14 cellular contexts compared by ENCODE assay signal in genomic region chr5:43711496-43711895, GRCh38.
A peak's percentile ranks its signal among the peaks of the same experiment; 100 is the strongest.
DNase-seq lines count a peak whose midpoint lies in the region; ATAC-seq and TF ChIP-seq lines count a peak whose summit lies in the region.
"Had no signal": no experiment of that assay in that cellular context is flagged by ENCODE, and none has a peak within 500 bp of the region (broad histone marks: within the 10 kb centered on the region; RNA-seq: fewer than 3 reads in every experiment).

No MANE protein-coding gene starts in this region.

- H3K9me3 ChIP-seq in mesenchymal stem cell (ENCODE audit: control insufficient read depth, low read length) = no peaks in the 10 kb centered on the region
- no peaks in the 10 kb centered on the region for H3K9me3 ChIP-seq in CD4-positive, alpha-beta memory T cell (ENCODE audit: control insufficient read depth in 1 of 2, low read length in 2 of 2)
- H3K9me3 ChIP-seq in sigmoid colon = no peaks in the 10 kb centered on the region
- H3K9me3 ChIP-seq: stomach had no signal

- H4K91ac ChIP-seq in mesenchymal stem cell (ENCODE audit: low read length) = no peak overlapping the region

- no peaks in the 10 kb centered on the region for H3K27me3 ChIP-seq in brain microvascular endothelial cell (replicated peaks)
- H3K27me3 ChIP-seq in mesenchymal stem cell (ENCODE audit: control insufficient read depth in 1 of 2, insufficient read depth in 1 of 2, low read length in 2 of 2) = no peaks in the 10 kb centered on the region
- H3K27me3 ChIP-seq in CD4-positive, alpha-beta memory T cell (ENCODE audit: insufficient read depth, low read length) = no peaks in the 10 kb centered on the region
- no peaks in the 10 kb centered on the region for H3K27me3 ChIP-seq in sigmoid colon
- H3K27me3 ChIP-seq: neural progenitor cell, stomach had no signal

- ATAC-seq in HG03196 (IDR thresholded peaks at IDR 0.05; ENCODE audit: unreplicated experiment) = no peak
- ATAC-seq: activated T-helper 17 cell treated with anti-CD3 and anti-CD28 coated beads, Interleukin-2, amount 50 U/mL, for 72 hours had no signal

- DNase-seq in Daoy (ENCODE audit: low read depth) = peak; percentile 6
- peak; percentile 53 for DNase-seq in LHCN-M2 (ENCODE audit: low read depth)
- DNase-seq in brain microvascular endothelial cell = peak; percentile 73
- DNase-seq in mesenchymal stem cell = peak; percentile 32
- no peak for DNase-seq in CD4-positive, alpha-beta memory T cell
- DNase-seq in sigmoid colon = no peak
- DNase-seq in NCI-H2081 treated with DMSO at 0.1 percent for 48 hours (lab: John Stamatoyannopoulos, UW) = no peak
- DNase-seq: anterior cingulate cortex; CD4-positive, CD25-positive, alpha-beta regulatory T cell; stomach had no signal

- no peak overlapping the region for H3K14ac ChIP-seq in mesenchymal stem cell (ENCODE audit: low read length in 2 of 2)

- H2AFZ ChIP-seq in mesenchymal stem cell (ENCODE audit: low read depth, low read length) = no peak overlapping the region
- H2AFZ ChIP-seq: neural progenitor cell had no signal

- H3K4me3 Mint-ChIP-seq in CD4-positive, alpha-beta memory T cell = no peak overlapping the region
- H3K4me3 Mint-ChIP-seq: activated T-helper 17 cell treated with anti-CD3 and anti-CD28 coated beads, Interleukin-2, amount 50 U/mL, for 72 hours; CD4-positive, CD25-positive, alpha-beta regulatory T cell; neural progenitor cell; T-helper 1 cell treated with Interleukin-12 subunit alpha and Interleukin-12 subunit beta and Interleukin-4 antibody, amounts not matched to agents 30 μg/mL and 1 μg/mL, for 36 hours had no signal

- H3K4me1 ChIP-seq in mesenchymal stem cell (ENCODE audit: control insufficient read depth, insufficient read depth, low read depth, low read length) (peaks cover 2% of the 10 kb centered on the region), sigmoid colon (no peaks in the 10 kb centered on the region)
- no peaks in the 10 kb centered on the region for H3K4me1 ChIP-seq in CD4-positive, alpha-beta memory T cell (ENCODE audit: insufficient read depth, low read length)
- H3K4me1 ChIP-seq: neural progenitor cell, stomach had no signal

- H2BK5ac ChIP-seq in mesenchymal stem cell (ENCODE audit: low read depth, low read length, poor library complexity, severe bottlenecking) = no peak overlapping the region

- no peak overlapping the region for H3K27ac Mint-ChIP-seq in CD4-positive, alpha-beta memory T cell
- H3K27ac Mint-ChIP-seq: activated T-helper 17 cell treated with anti-CD3 and anti-CD28 coated beads, Interleukin-2, amount 50 U/mL, for 72 hours; CD4-positive, CD25-positive, alpha-beta regulatory T cell; neural progenitor cell; T-helper 1 cell treated with Interleukin-12 subunit alpha and Interleukin-12 subunit beta and Interleukin-4 antibody, amounts not matched to agents 30 μg/mL and 1 μg/mL, for 36 hours had no signal

- H3K27ac ChIP-seq in brain microvascular endothelial cell = no peak overlapping the region
- peak overlapping the region; percentile 19 for H3K27ac ChIP-seq in mesenchymal stem cell (ENCODE audit: low read length, poor library complexity, severe bottlenecking)
- H3K27ac ChIP-seq in CD4-positive, alpha-beta memory T cell (ENCODE audit: low read depth, low read length) = no peak overlapping the region
- no peak overlapping the region for H3K27ac ChIP-seq in sigmoid colon
- H3K27ac ChIP-seq: neural progenitor cell, stomach had no signal

- no peak overlapping the region for H3K4me3 ChIP-seq in brain microvascular endothelial cell (ENCODE audit: low read depth, low read length)
- no peak overlapping the region for H3K4me3 ChIP-seq in mesenchymal stem cell (ENCODE audit: insufficient read depth in 1 of 2, low read depth in 1 of 2, low read length in 2 of 2)
- no peak overlapping the region for H3K4me3 ChIP-seq in CD4-positive, alpha-beta memory T cell (ENCODE audit: low read length in 2 of 2)
- no peak overlapping the region for H3K4me3 ChIP-seq in sigmoid colon
- H3K4me3 ChIP-seq: neural progenitor cell, stomach had no signal

- H3K36me3 ChIP-seq in brain microvascular endothelial cell (replicated peaks) (peaks cover 2% of the 10 kb centered on the region), mesenchymal stem cell (ENCODE audit: control insufficient read depth in 1 of 2, insufficient read depth in 2 of 2, low read depth in 1 of 2, low read length in 2 of 2) (peaks cover 0 to 4% of the 10 kb centered on the region in 2 experiments), sigmoid colon (no peaks in the 10 kb centered on the region)
- H3K36me3 ChIP-seq in CD4-positive, alpha-beta memory T cell (ENCODE audit: insufficient read depth, low read length) = no peaks in the 10 kb centered on the region
- H3K36me3 ChIP-seq: neural progenitor cell had no signal

- no peak overlapping the region for H2BK120ac ChIP-seq in mesenchymal stem cell (ENCODE audit: low read depth, low read length)

- H3K4ac ChIP-seq in mesenchymal stem cell (ENCODE audit: low read depth in 1 of 2, low read length in 2 of 2) = no peak overlapping the region

- H2BK12ac ChIP-seq in mesenchymal stem cell (ENCODE audit: low read length in 2 of 2) = no peak overlapping the region

- H3K4me1 Mint-ChIP-seq in CD4-positive, alpha-beta memory T cell = peaks cover 0 to 2% (median 0%) of the 10 kb centered on the region in 4 donors
- H3K4me1 Mint-ChIP-seq: neural progenitor cell had no signal

- 59% methylated on average over 5 of the region's 6 CpGs for WGBS in mesenchymal stem cell
- 93 to 96% methylated on average over 6 of the region's 6 CpGs for WGBS in sigmoid colon, 2 donors

- no peak overlapping the region for H3K23ac ChIP-seq in mesenchymal stem cell (ENCODE audit: low read length in 2 of 2)

- H2AK5ac ChIP-seq in mesenchymal stem cell (ENCODE audit: low read length, severe bottlenecking) = no peak overlapping the region

- POLR2A ChIA-PET in CD4-positive, alpha-beta memory T cell (lab: Charles Lee; ENCODE audit: partially characterized antibody) = no interaction called here

- CTCF ChIA-PET in CD4-positive, alpha-beta memory T cell (lab: Charles Lee; ENCODE audit: partially characterized antibody) = no interaction called here

- H3K79me1 ChIP-seq in mesenchymal stem cell (replicated peaks; ENCODE audit: low read length, poor library complexity, severe bottlenecking) = no peaks in the 10 kb centered on the region

- peaks cover 3% of the 10 kb centered on the region in 2 donors for H3K36me3 Mint-ChIP-seq in CD4-positive, alpha-beta memory T cell
- H3K36me3 Mint-ChIP-seq: neural progenitor cell had no signal

- TF ChIP-seq CTCF in brain microvascular endothelial cell (IDR thresholded peaks at IDR 0.05; ENCODE audit: low read depth, low read length, missing control alignments) (no peak), sigmoid colon (IDR thresholded peaks at IDR 0.05) (no peak)

- no peaks in the 10 kb centered on the region for H3K27me3 Mint-ChIP-seq in CD4-positive, alpha-beta memory T cell
- H3K27me3 Mint-ChIP-seq: activated T-helper 17 cell treated with anti-CD3 and anti-CD28 coated beads, Interleukin-2, amount 50 U/mL, for 72 hours; CD4-positive, CD25-positive, alpha-beta regulatory T cell had no signal

- H3K9ac ChIP-seq in mesenchymal stem cell (ENCODE audit: low read length) = no peak overlapping the region
- H3K9ac ChIP-seq: neural progenitor cell had no signal

- TF ChIP-seq EP300 in sigmoid colon (IDR thresholded peaks at IDR 0.05) = no peak

- intact Hi-C loops in CD4-positive, alpha-beta memory T cell (cut with micrococcal nuclease) = no loop called here
- intact Hi-C loops in sigmoid colon (cut with DNase I) = no loop called here

- TF ChIP-seq POLR2A in sigmoid colon (IDR thresholded peaks at IDR 0.05) = no peak

- in situ Hi-C loops in brain microvascular endothelial cell (cut with HindIII; ENCODE audit: low pct_ligation_motif_present, low sequenced_read_pairs) = no loop called here

- H3K9me3 Mint-ChIP-seq in CD4-positive, alpha-beta memory T cell = peaks cover 0 to 2% (median 0%) of the 10 kb centered on the region in 8 donors
- H3K9me3 Mint-ChIP-seq: activated T-helper 17 cell treated with anti-CD3 and anti-CD28 coated beads, Interleukin-2, amount 50 U/mL, for 72 hours; neural progenitor cell; T-helper 1 cell treated with Interleukin-12 subunit alpha and Interleukin-12 subunit beta and Interleukin-4 antibody, amounts not matched to agents 30 μg/mL and 1 μg/mL, for 36 hours had no signal

- no peak overlapping the region for H4K8ac ChIP-seq in mesenchymal stem cell (ENCODE audit: low read length)

- H3K18ac ChIP-seq in mesenchymal stem cell (ENCODE audit: low read depth in 1 of 2, low read length in 2 of 2) = no peak overlapping the region

- no peak overlapping the region for H2BK15ac ChIP-seq in mesenchymal stem cell (ENCODE audit: low read depth, poor library complexity, severe bottlenecking)

- H3K4me2 ChIP-seq in mesenchymal stem cell (ENCODE audit: low read length, poor library complexity, severe bottlenecking) = no peak overlapping the region
- H3K4me2 ChIP-seq: neural progenitor cell had no signal

Comparison
In these comparisons a context has a peak if more than half of its experiments do, and no peak if none do; other contexts are left out.
1. DNase-seq: peak in Daoy (single experiment), LHCN-M2 (single experiment), brain microvascular endothelial cell (single experiment) and mesenchymal stem cell (single experiment); none in CD4-positive, alpha-beta memory T cell (0 of 5), sigmoid colon (single experiment) and NCI-H2081 treated with DMSO at 0.1 percent for 48 hours (single experiment).